Comparison of ENCODE assay signal across 1 cellular context in genomic region chr2:231680992-231681852, GRCh38.
TF ChIP-seq lines count a peak whose summit lies in the region.

No MANE protein-coding gene starts in this region.

TF ChIP-seq in HepG2, 621 proteins besides CTCF, POLR2A, EP300 and RAD21 (continued from another document and continues in another):
- TF ChIP-seq ZNF333 (CRISPR knock-in tag; IDR thresholded peaks at IDR 0.05; ENCODE audit: borderline replicate concordance) = peak; percentile 74; the same call in 1 of the 2 replicates
- TF ChIP-seq PHF21A (CRISPR knock-in tag; IDR thresholded peaks at IDR 0.05) = peak; percentile 99
- peak; percentile 96 for TF ChIP-seq HNF4G (IDR thresholded peaks at IDR 0.05; ENCODE audit: borderline replicate concordance, low read depth, low read length)
- peak; percentile 95 for TF ChIP-seq HNF4G (CRISPR knock-in tag; IDR thresholded peaks at IDR 0.05; ENCODE audit: borderline replicate concordance, low read depth)
- peak; percentile 68; the same call in 1 of the 2 replicates for TF ChIP-seq ZSCAN25 (CRISPR knock-in tag; IDR thresholded peaks at IDR 0.05)
- no peak for TF ChIP-seq ATAD3A (CRISPR knock-in tag; IDR thresholded peaks at IDR 0.05)
- TF ChIP-seq MXD1 (CRISPR knock-in tag; IDR thresholded peaks at IDR 0.05) = peak; percentile 13; the same call in 1 of the 2 replicates
- TF ChIP-seq ZNF24 (IDR thresholded peaks at IDR 0.05) = peak; percentile 41; the same call in 1 of the 2 replicates
- TF ChIP-seq ZNF558 (CRISPR knock-in tag; IDR thresholded peaks at IDR 0.05; ENCODE audit: borderline replicate concordance) = peak; percentile 89; the same call in 1 of the 2 replicates
- TF ChIP-seq IKZF4 (CRISPR knock-in tag; IDR thresholded peaks at IDR 0.05; ENCODE audit: borderline replicate concordance, low read depth, not compliant biosample characterization) = peak; percentile 86
- no peak; the same call in 1 of the 2 replicates for TF ChIP-seq NFAT5 (CRISPR knock-in tag; IDR thresholded peaks at IDR 0.05)
- TF ChIP-seq ZNF354B (CRISPR knock-in tag; IDR thresholded peaks at IDR 0.05) = peak; percentile 96
- TF ChIP-seq SRF (IDR thresholded peaks at IDR 0.05; ENCODE audit: low read depth, low read length) = 0 out of 2 replicates have a peak, but pooled peaks have one; percentile 4
- peak; percentile 56; the same call in 1 of the 2 replicates for TF ChIP-seq ZNF616 (CRISPR knock-in tag; IDR thresholded peaks at IDR 0.05; ENCODE audit: low read depth)
- peak; percentile 89 for TF ChIP-seq TFDP2 (CRISPR knock-in tag; IDR thresholded peaks at IDR 0.05)
- TF ChIP-seq HDAC1 (CRISPR knock-in tag; IDR thresholded peaks at IDR 0.05) = peak; percentile 54; the same call in 1 of the 2 replicates
- TF ChIP-seq ZNF318 (CRISPR knock-in tag; IDR thresholded peaks at IDR 0.05) = no peak; the same call in 1 of the 2 replicates
- TF ChIP-seq IRF1 (CRISPR knock-in tag; IDR thresholded peaks at IDR 0.05; ENCODE audit: low read depth) = no peak
- TF ChIP-seq SMAD1 (CRISPR knock-in tag; IDR thresholded peaks at IDR 0.05; ENCODE audit: borderline replicate concordance, low read depth) = 0 out of 2 replicates have a peak, but pooled peaks have one; percentile 65
- peak; percentile 81 for TF ChIP-seq MEIS2 (CRISPR knock-in tag; IDR thresholded peaks at IDR 0.05)
- no peak for TF ChIP-seq MTF2 (CRISPR knock-in tag; IDR thresholded peaks at IDR 0.05; ENCODE audit: borderline replicate concordance)
- TF ChIP-seq ZNF720 (CRISPR knock-in tag; IDR thresholded peaks at IDR 0.05) = no peak
- TF ChIP-seq ZNF563 (CRISPR knock-in tag; IDR thresholded peaks at IDR 0.05) = peak; percentile 92
- TF ChIP-seq ZFP36 (IDR thresholded peaks at IDR 0.05; ENCODE audit: borderline replicate concordance, low read depth, low read length, partially characterized antibody) = no peak
- TF ChIP-seq BHLHE40 (IDR thresholded peaks at IDR 0.05; ENCODE audit: low read length) = peak; percentile 48; the same call in 1 of the 2 replicates
- TF ChIP-seq HNRNPL (IDR thresholded peaks at IDR 0.05; ENCODE audit: low read depth, low read length) = peak; percentile 97
- no peak for TF ChIP-seq PITX1 (CRISPR knock-in tag; IDR thresholded peaks at IDR 0.05)
- peak; percentile 43; the same call in 1 of the 2 replicates for TF ChIP-seq ZNF317 (CRISPR knock-in tag; IDR thresholded peaks at IDR 0.05)
- no peak for TF ChIP-seq CREM (IDR thresholded peaks at IDR 0.05)
- peak; percentile 48; the same call in 1 of the 2 replicates for TF ChIP-seq CREM (CRISPR knock-in tag; IDR thresholded peaks at IDR 0.05)
- peak; percentile 62; the same call in 1 of the 2 replicates for TF ChIP-seq ZNF276 (CRISPR knock-in tag; IDR thresholded peaks at IDR 0.05; ENCODE audit: low read depth)
- TF ChIP-seq STAT5B (CRISPR knock-in tag; IDR thresholded peaks at IDR 0.05) = 0 out of 2 replicates have a peak, but pooled peaks have one; percentile 13
- peak; percentile 1; the same call in 1 of the 2 replicates for TF ChIP-seq CREB1 (IDR thresholded peaks at IDR 0.05)
- TF ChIP-seq CREB1 (CRISPR knock-in tag; IDR thresholded peaks at IDR 0.05) = no peak
- no peak for TF ChIP-seq ARID3A (IDR thresholded peaks at IDR 0.05; ENCODE audit: low read depth, low read length)
- peak; percentile 57; the same call in 1 of the 2 replicates for TF ChIP-seq TEF (CRISPR knock-in tag; IDR thresholded peaks at IDR 0.05)
- 0 out of 2 replicates have a peak, but pooled peaks have one; percentile 22 for TF ChIP-seq ZNF235 (CRISPR knock-in tag; IDR thresholded peaks at IDR 0.05; ENCODE audit: borderline replicate concordance)
- TF ChIP-seq KDM2A (CRISPR knock-in tag; IDR thresholded peaks at IDR 0.05; ENCODE audit: borderline replicate concordance, low read depth) = peak; percentile 72
- no peak for TF ChIP-seq ZNF460 (CRISPR knock-in tag; IDR thresholded peaks at IDR 0.05; ENCODE audit: borderline replicate concordance)
- TF ChIP-seq FIP1L1 (IDR thresholded peaks at IDR 0.05; ENCODE audit: borderline replicate concordance, insufficient read depth, low read depth, low read length) = peak; percentile 45; the same call in 1 of the 2 replicates
- TF ChIP-seq NR2F6 (IDR thresholded peaks at IDR 0.05) = no peak
- TF ChIP-seq NR2F6 (CRISPR knock-in tag; IDR thresholded peaks at IDR 0.05) = peak; percentile 78
- TF ChIP-seq RBFOX2 (IDR thresholded peaks at IDR 0.05; ENCODE audit: low read depth, low read length) = peak; percentile 99
